8 cellular contexts compared by ENCODE assay signal in genomic region chr6:3848925-3849605, GRCh38. TPM values are rescaled to one million over a fixed set of nuclear protein-coding genes. Genes with fewer than 3 reads are reported as not detected.
DNase-seq lines count a peak whose midpoint lies in the region; ATAC-seq and TF ChIP-seq lines count a peak whose summit lies in the region.

Gene FAM50B, plus strand, starts transcription at chr6:3849373. Its CDS starts 439 bp downstream, at chr6:3849812.

- peaks cover 2% of the 10 kb centered on the region for H3K9me3 Mint-ChIP-seq in nephron

- peak within 1 kb of the TSS; percentile 73 for H3K4me2 ChIP-seq in PC-3 (ENCODE audit: low read length)

- no TSS peak for BruUV-seq in PC-3 (replicated peaks; lab: Mats Ljungman, UMichigan)

- no peaks in the 10 kb centered on the region for H3F3A ChIP-seq in PC-3 (ENCODE audit: low read length, unreplicated experiment)

- peak within 1 kb of the TSS; percentile 51 to 74 (median 64) for H3K27ac Mint-ChIP-seq in nephron

- peaks cover 4% of the 10 kb centered on the region for H3K36me3 Mint-ChIP-seq in nephron (ENCODE audit: low read depth)

- H3K79me2 ChIP-seq in PC-3 (ENCODE audit: low read length): no peaks in the 10 kb centered on the region

- intact Hi-C loops in PC-3 (cut with micrococcal nuclease): loop anchor here (1.0 to 2.0 kb wide), 4 partner anchors 40 to 129 kb away; no protein-coding TSS in a partner anchor

- peaks cover 3% of the 10 kb centered on the region for H3K27me3 Mint-ChIP-seq in nephron (ENCODE audit: low read depth)

- no peaks in the 10 kb centered on the region for H3K36me3 ChIP-seq in PC-3 (ENCODE audit: low read depth, low read length)

- TF ChIP-seq CTCF in PC-3 (conservative IDR thresholded peaks at IDR 0.05; ENCODE audit: low read depth, low read length): peak; percentile 97
- TF ChIP-seq CTCF in fibroblast of the aortic adventitia (IDR thresholded peaks at IDR 0.05; ENCODE audit: insufficient read depth, low read length): peak; percentile 83
- peak; percentile 90 to 96 (median 92) for TF ChIP-seq CTCF in nephron (IDR thresholded peaks at IDR 0.05; ENCODE audit: unreplicated experiment in 3 of 3)

- DNase-seq in C1 segment of cervical spinal cord (lab: John Stamatoyannopoulos, UW) (peak; percentile 20 to 94 (median 87)), PC-3 (peak; percentile 92), fibroblast of the aortic adventitia (ENCODE audit: low read depth) (peak; percentile 86)
- DNase-seq in activated effector memory CD4-positive, alpha-beta T cell treated with Interleukin-2 at 50 U/mL for 16 hours: peak; percentile 92
- DNase-seq in stimulated activated naive CD8-positive, alpha-beta T cell treated with anti-CD3 and anti-CD28 coated beads, Interleukin-15, Interleukin-2, amounts not matched to agents 100 U/mL and 50 U/mL, for 24 hours: peak; percentile 91

- H2AFZ ChIP-seq in PC-3 (ENCODE audit: low read length): peak within 1 kb of the TSS; percentile 80

- no peaks in the 10 kb centered on the region for H3K9me2 ChIP-seq in PC-3 (replicated peaks; ENCODE audit: low read length)

- CTCF ChIA-PET in PC-3 (lab: Charles Lee): interaction anchor here (0.5 to 1.8 kb wide), 20 partner anchors 17 to 781 kb away, joined by 3 to 18 read pairs (median 5); no protein-coding TSS in a partner anchor

- no peaks in the 10 kb centered on the region for H4K20me1 ChIP-seq in PC-3 (ENCODE audit: low read length)

- H3K27me3 ChIP-seq in PC-3 (ENCODE audit: low read length): no peaks in the 10 kb centered on the region

- POLR2A ChIA-PET in PC-3 (lab: Charles Lee; ENCODE audit: unreplicated experiment): interaction anchor here (0.6 to 0.7 kb wide), 3 partner anchors 89 to 173 kb away, joined by 4 to 23 read pairs (median 7); no protein-coding TSS in a partner anchor

- H3K4me1 ChIP-seq in PC-3 (ENCODE audit: insufficient read depth, low read length): peaks cover 20% of the 10 kb centered on the region

- peak within 1 kb of the TSS; percentile 79 to 83 (median 83) for H3K4me3 Mint-ChIP-seq in nephron

- H3K4me3 ChIP-seq in PC-3 (ENCODE audit: low read length): peak within 1 kb of the TSS; percentile 61
- peak within 1 kb of the TSS; percentile 65 for H3K4me3 ChIP-seq in fibroblast of the aortic adventitia (ENCODE audit: low read depth, low read length)

- no peak within 1 kb of the TSS for H3K27ac ChIP-seq in PC-3 (ENCODE audit: low read length)

- H3K4me1 Mint-ChIP-seq in nephron: no peaks in the 10 kb centered on the region

- H3K9ac ChIP-seq in PC-3 (ENCODE audit: low read length): peak within 1 kb of the TSS; percentile 59

- ATAC-seq in GM19372 (IDR thresholded peaks at IDR 0.05; ENCODE audit: low read depth, unreplicated experiment) (peak; percentile 91), HG03521 (IDR thresholded peaks at IDR 0.05; ENCODE audit: unreplicated experiment) (peak; percentile 94), PC-3 (peak; percentile 95)
- ATAC-seq in stimulated activated naive CD8-positive, alpha-beta T cell treated with anti-CD3 and anti-CD28 coated beads, Interleukin-15, Interleukin-2, amounts not matched to agents 100 U/mL and 50 U/mL, for 24 hours: peak; percentile 97

- H3K9me3 ChIP-seq in PC-3 (ENCODE audit: low read length): no peaks in the 10 kb centered on the region

RNA-seq across cellular contexts. Expression of gene FAM50B, which starts in this region (rescaled TPM):
- total RNA-seq in PC-3 (2014; rRNA removed) (8.3 and 10.2 TPM in 2 replicates), fibroblast of the aortic adventitia (ENCODE audit: low replicate concordance) (6.0 and 7.4 TPM in 2 replicates)
